Comparison of ENCODE assay signal across 8 cellular contexts in the genomic region with DNA sequence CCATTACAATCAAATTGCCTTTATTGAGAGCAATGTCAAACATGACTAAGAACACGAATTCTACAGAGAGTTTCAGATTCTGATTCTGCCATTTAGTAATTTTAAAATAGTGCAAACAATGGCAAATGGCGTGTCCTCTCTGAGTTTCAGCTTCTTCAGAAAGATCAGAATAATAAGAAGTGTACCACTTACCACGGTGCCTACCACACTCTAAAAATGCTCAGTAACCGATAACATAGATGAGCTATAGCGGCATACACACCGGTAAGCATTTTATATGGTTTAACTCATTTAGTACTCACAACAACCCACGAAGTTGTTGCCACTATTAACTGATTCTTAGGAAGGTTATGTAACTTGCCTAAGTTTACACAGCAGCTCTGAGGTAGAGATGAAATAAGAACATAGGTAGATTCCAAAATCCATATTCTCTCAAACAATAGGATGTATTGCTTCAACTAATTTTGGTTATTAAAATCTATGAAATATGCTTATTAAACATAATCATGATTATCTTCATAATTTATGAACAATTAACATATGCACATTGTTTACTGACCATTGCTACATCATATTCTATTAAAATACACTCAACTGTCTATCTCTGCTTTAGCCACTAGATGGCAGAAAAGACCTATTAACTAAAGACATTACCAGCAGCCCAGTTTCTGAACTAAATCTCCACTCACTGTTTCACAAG. TPM values are rescaled to one million over a fixed set of nuclear protein-coding genes. Genes with fewer than 3 reads are reported as not detected.
A peak's percentile ranks its signal among the peaks of the same experiment; 100 is the strongest.
DNase-seq lines count a peak whose midpoint lies in the region; ATAC-seq, FAIRE-seq and TF ChIP-seq lines count a peak whose summit lies in the region.

No MANE protein-coding gene starts in this region.

- H3K9ac ChIP-seq in astrocyte (ENCODE audit: low read length) = no peak overlapping the region

- DNase-seq in DMS53 (lab: John Stamatoyannopoulos, UW) (peak; percentile 82), NCI-H226 (peak; percentile 30), astrocyte (ENCODE audit: low read depth) (peak; percentile 21), immature natural killer cell (peak; percentile 0 to 20 (median 1)), tibial nerve (ENCODE audit: low spot score in 2 of 2) (peak in 1 of 2 donors; percentile 36)
- no peak for DNase-seq in activated naive CD4-positive, alpha-beta T cell (lab: John Stamatoyannopoulos, UW)

- H3K27me3 Mint-ChIP-seq in astrocyte (ENCODE audit: low read depth, unreplicated experiment) (no peaks in the 10 kb centered on the region), immature natural killer cell (ENCODE audit: low read depth in 3 of 3) (no peaks in the 10 kb centered on the region)

- H3K4me3 ChIP-seq in astrocyte (ENCODE audit: insufficient read depth, low read depth, low read length) = no peak overlapping the region
- H3K4me3 ChIP-seq in tibial nerve = no peak overlapping the region

- no peak overlapping the region for H2AFZ ChIP-seq in astrocyte (ENCODE audit: low read depth, low read length)

- H3K9me3 Mint-ChIP-seq in astrocyte (ENCODE audit: unreplicated experiment) = no peaks in the 10 kb centered on the region
- H3K9me3 Mint-ChIP-seq in immature natural killer cell = peaks cover 0 to 2% (median 0%) of the 10 kb centered on the region in 6 donors

- H3K4me1 ChIP-seq in astrocyte (ENCODE audit: insufficient read depth, low read length) (no peaks in the 10 kb centered on the region), tibial nerve (no peaks in the 10 kb centered on the region)

- FAIRE-seq in astrocyte (lab: Jason Lieb, UNC) = peak; percentile 13

- no peaks in the 10 kb centered on the region for H3K36me3 ChIP-seq in astrocyte (ENCODE audit: insufficient read depth, low read length)
- no peaks in the 10 kb centered on the region for H3K36me3 ChIP-seq in tibial nerve

- H3K4me1 Mint-ChIP-seq in astrocyte (ENCODE audit: low read depth, unreplicated experiment) (peaks cover 1% of the 10 kb centered on the region), immature natural killer cell (no peaks in the 10 kb centered on the region)

- H3K79me2 ChIP-seq in astrocyte (ENCODE audit: insufficient read depth, low read length) = no peaks in the 10 kb centered on the region

- H3K4me2 ChIP-seq in astrocyte (ENCODE audit: low read length) = no peak overlapping the region

- no peaks in the 10 kb centered on the region for H3K36me3 Mint-ChIP-seq in astrocyte (ENCODE audit: low read depth, unreplicated experiment)
- no peaks in the 10 kb centered on the region for H3K36me3 Mint-ChIP-seq in immature natural killer cell

- H4K20me1 ChIP-seq in astrocyte (ENCODE audit: insufficient read depth, low read length) = no peaks in the 10 kb centered on the region

- ATAC-seq in GM19438 (IDR thresholded peaks at IDR 0.05; ENCODE audit: low read depth, unreplicated experiment) = peak; percentile 88
- ATAC-seq in HG03354 (IDR thresholded peaks at IDR 0.05; ENCODE audit: poor library complexity, severe bottlenecking, unreplicated experiment) = peak; percentile 98

- WGBS in tibial nerve, 2 donors = 44 to 50% methylated on average over 7 of the region's 7 CpGs

- peak; percentile 71 for TF ChIP-seq CTCF in astrocyte (IDR thresholded peaks at IDR 0.05; ENCODE audit: insufficient read depth, low read depth, low read length)
- TF ChIP-seq CTCF in tibial nerve (IDR thresholded peaks at IDR 0.05) = peak; percentile 64 to 76 (median 72)

- H3K9me3 ChIP-seq in astrocyte (ENCODE audit: insufficient read depth, low read depth, low read length) = no peaks in the 10 kb centered on the region
- no peaks in the 10 kb centered on the region for H3K9me3 ChIP-seq in tibial nerve

- no peak overlapping the region for H3K27ac Mint-ChIP-seq in astrocyte (ENCODE audit: unreplicated experiment)
- no peak overlapping the region for H3K27ac Mint-ChIP-seq in immature natural killer cell

- TF ChIP-seq POLR2A in tibial nerve (IDR thresholded peaks at IDR 0.05) = no peak

- TF ChIP-seq EP300 in tibial nerve (IDR thresholded peaks at IDR 0.05) = no peak

- H3K4me3 Mint-ChIP-seq in astrocyte (ENCODE audit: unreplicated experiment) (no peak overlapping the region), immature natural killer cell (no peak overlapping the region)

- H3K27me3 ChIP-seq in astrocyte (ENCODE audit: insufficient read depth, low read length) (no peaks in the 10 kb centered on the region), tibial nerve (no peaks in the 10 kb centered on the region)

- H3K27ac ChIP-seq in astrocyte (ENCODE audit: low read depth, low read length) (no peak overlapping the region), tibial nerve (no peak overlapping the region)

RNA-seq across cellular contexts. Expression of a gene that starts 38.3 kb away (rescaled TPM):
- total RNA-seq in astrocyte (14.0 and 16.7 TPM in 2 replicates), tibial nerve (under 1 TPM; 0.30 to 0.84 (median 0.51) TPM)
- polyA plus RNA-seq in immature natural killer cell = not detected

Comparison
In these comparisons a context has a peak if more than half of its experiments do, and no peak if none do; other contexts are left out.
1. DNase-seq: peak in DMS53 (single experiment), NCI-H226 (single experiment), astrocyte (single experiment) and immature natural killer cell (3 of 3); none in activated naive CD4-positive, alpha-beta T cell (0 of 4).